In genomic region chrX:151878574-151878973, GRCh38 we compare ENCODE assay signal across 33 cellular contexts. TPM values are rescaled to one million over a fixed set of nuclear protein-coding genes. Genes with fewer than 3 reads are reported as not detected.
"Had no signal": no experiment of that assay in that cellular context is flagged by ENCODE, and none has a peak within 500 bp of the region (broad histone marks: within the 10 kb centered on the region; RNA-seq: fewer than 3 reads in every experiment).

No MANE protein-coding gene starts in this region.

- H3K9me3 ChIP-seq: ascending aorta had no signal

- FAIRE-seq: bronchial epithelial cell, TTC549 had no signal

- H3K4me1 ChIP-seq: ascending aorta had no signal

- DNase-seq: activated B cell treated with CpG ODN at 0.5 μM for 24 hours; activated CD4-positive, alpha-beta memory T cell treated with anti-CD3 and anti-CD28 coated beads for 36 hours; activated CD4-positive, alpha-beta T cell treated with anti-CD3 and anti-CD28 coated beads for 4 hours; activated CD4-positive, alpha-beta T cell treated with anti-CD3 and anti-CD28 coated beads, Interleukin-2, amount 10 ng/mL, durations not matched to agents 24 days and 14 days; activated CD4-positive, alpha-beta T cell treated with anti-CD3 and anti-CD28 coated beads, Interleukin-2, amount 50 U/mL, for 1 hour; activated CD4-positive, alpha-beta T cell treated with anti-CD3 and anti-CD28 coated beads, Interleukin-2, amount 50 U/mL, for 4 hours; activated CD4-positive, CD25-positive, alpha-beta regulatory T cell treated with anti-CD3 and anti-CD28 coated beads, Interleukin-2, amount 50 U/mL, for 72 hours; activated CD8-positive, alpha-beta memory T cell treated with anti-CD3 and anti-CD28 coated beads for 24 hours; activated CD8-positive, alpha-beta memory T cell treated with anti-CD3 and anti-CD28 coated beads, Interleukin-2, amount 10 ng/mL, durations not matched to agents 7 days and 5 days; activated CD8-positive, alpha-beta memory T cell treated with anti-CD3 and anti-CD28 coated beads, Interleukin-2, amount 50 U/mL, for 48 hours; activated CD8-positive, alpha-beta T cell treated with anti-CD3 and anti-CD28 coated beads, Interleukin-2, amount 10 ng/mL, durations not matched to agents 7 days and 5 days; activated effector memory CD4-positive, alpha-beta T cell treated with Interleukin-2 at 50 U/mL for 16 hours; activated gamma-delta T cell; activated naive CD4-positive, alpha-beta T cell treated with anti-CD3 and anti-CD28 coated beads, Interleukin-2, amount 10 ng/mL, durations not matched to agents 7 days and 5 days; activated naive CD4-positive, alpha-beta T cell treated with Interleukin-2 at 50 U/mL for 16 hours; activated naive CD8-positive, alpha-beta T cell treated with anti-CD3 and anti-CD28 coated beads, Interleukin-2, amount 10 ng/mL, durations not matched to agents 7 days and 5 days; activated naive CD8-positive, alpha-beta T cell treated with anti-CD3 and anti-CD28 coated beads, Interleukin-2, amount 50 U/mL, for 24 hours; activated T-cell treated with anti-CD3 and anti-CD28 coated beads, Interleukin-2, amount 50 U/mL, for 24 hours; activated T-cell treated with anti-CD3 and anti-CD28 coated beads, Interleukin-2, amount 50 U/mL, for 48 hours; amygdala; anterior cingulate cortex; caudate nucleus; cerebellar nuclear complex; T-helper 2 cell; T-helper 9 cell had no signal

- H3K36me3 ChIP-seq: ascending aorta, cardiac muscle cell had no signal

- H3K4me3 ChIP-seq: ascending aorta, cardiac muscle cell had no signal

- H3K27ac ChIP-seq: ascending aorta, cardiac muscle cell, VCaP had no signal

- ATAC-seq: activated CD8-positive, alpha-beta memory T cell treated with anti-CD3 and anti-CD28 coated beads, Interleukin-2, amount 10 ng/mL, durations not matched to agents 7 days and 5 days; activated CD8-positive, alpha-beta T cell treated with anti-CD3 and anti-CD28 coated beads, Interleukin-2, amount 10 ng/mL, durations not matched to agents 7 days and 5 days; activated naive CD8-positive, alpha-beta T cell treated with anti-CD3 and anti-CD28 coated beads, Interleukin-2, amount 50 U/mL, for 24 hours had no signal

- H3K27me3 ChIP-seq: ascending aorta, cardiac muscle cell had no signal

RNA-seq across cellular contexts. Expression of gene MAGEA4, which starts 34.1 kb away (rescaled TPM):
- total RNA-seq: activated B cell treated with CpG ODN at 0.5 μM for 24 hours; activated CD4-positive, alpha-beta memory T cell treated with anti-CD3 and anti-CD28 coated beads for 36 hours; activated CD4-positive, alpha-beta T cell treated with anti-CD3 and anti-CD28 coated beads, Interleukin-2, amount 10 ng/mL, durations not matched to agents 24 days and 14 days; activated CD8-positive, alpha-beta memory T cell treated with anti-CD3 and anti-CD28 coated beads, Interleukin-2, amount 10 ng/mL, durations not matched to agents 7 days and 5 days; activated CD8-positive, alpha-beta T cell treated with anti-CD3 and anti-CD28 coated beads, Interleukin-2, amount 10 ng/mL, durations not matched to agents 7 days and 5 days; activated naive CD8-positive, alpha-beta T cell treated with anti-CD3 and anti-CD28 coated beads, Interleukin-2, amount 10 ng/mL, durations not matched to agents 7 days and 5 days; activated T-helper 2 cell treated with anti-CD3 and anti-CD28 coated beads, Interferon-gamma antibody, Interleukin-2, Interleukin-4, amounts not matched to agents 10 μg/mL and 5 μg/mL and 100 μg/mL, durations not matched to agents 14 hours and 24 hours and 36 hours; ascending aorta; bronchial epithelial cell; cardiac muscle cell; chondrocyte had no signal
- polyA plus RNA-seq: adipose tissue, cardiac muscle cell had no signal
